In genomic region chr13:107438251-107438650, GRCh38 we compare ENCODE assay signal across 34 cellular contexts.
"Had no signal": no experiment of that assay in that cellular context is flagged by ENCODE, and none has a peak within 500 bp of the region (broad histone marks: within the 10 kb centered on the region; RNA-seq: fewer than 3 reads in every experiment).

No MANE protein-coding gene starts in this region.

- H3K27ac Mint-ChIP-seq: activated B cell treated with CpG ODN at 0.5 μM for 24 hours; activated CD8-positive, alpha-beta T cell treated with anti-CD3 and anti-CD28 coated beads for 36 hours; activated naive CD8-positive, alpha-beta T cell; activated T-helper 17 cell treated with anti-CD3 and anti-CD28 coated beads, Interleukin-2, amount 50 U/mL, for 72 hours; brain; T-helper 17 cell; T-helper 2 cell treated with Interferon-gamma antibody and Interleukin-4, amounts not matched to agents 5 μg/mL and 100 μg/mL, for 36 hours had no signal

- H3K9me3 ChIP-seq: adrenal gland, ascending aorta, breast epithelium, esophagus squamous epithelium, gastroesophageal sphincter, heart right ventricle had no signal

- H3K27me3 ChIP-seq: adrenal gland, ascending aorta, breast epithelium, cardiac muscle cell, esophagus squamous epithelium, gastroesophageal sphincter, heart right ventricle, hepatocyte had no signal

- H3K4me1 ChIP-seq: adrenal gland, breast epithelium, esophagus squamous epithelium, gastroesophageal sphincter, heart right ventricle had no signal

- DNase-seq: activated B cell treated with CpG ODN at 0.5 μM for 24 hours; activated CD4-positive, alpha-beta T cell treated with anti-CD3 and anti-CD28 coated beads for 48 hours; activated CD4-positive, alpha-beta T cell treated with anti-CD3 and anti-CD28 coated beads, Interleukin-2, amount 50 U/mL, for 1 hour; activated CD4-positive, alpha-beta T cell treated with anti-CD3 and anti-CD28 coated beads, Interleukin-2, amount 50 U/mL, for 48 hours; activated CD8-positive, alpha-beta memory T cell treated with anti-CD3 and anti-CD28 coated beads for 24 hours; activated CD8-positive, alpha-beta T cell treated with anti-CD3 and anti-CD28 coated beads for 36 hours; activated effector memory CD4-positive, alpha-beta T cell treated with Interleukin-2 at 50 U/mL for 16 hours; activated gamma-delta T cell treated with Interleukin-2 at 50 U/mL for 16 hours; activated naive CD4-positive, alpha-beta T cell treated with anti-CD3 and anti-CD28 coated beads, Interleukin-2, amount 50 U/mL, for 16 hours; activated naive CD4-positive, alpha-beta T cell treated with Interleukin-2 at 50 U/mL for 16 hours; activated T-cell treated with anti-CD3 and anti-CD28 coated beads, Interleukin-2, amount 50 U/mL, for 4 hours; adrenal gland; central memory CD4-positive, alpha-beta T cell; cerebellar nuclear complex; cortex of kidney; dermis blood vessel endothelial cell; effector CD4-positive, alpha-beta T cell; esophagus squamous epithelium; foreskin melanocyte; heart right ventricle; T-helper 1 cell; T-helper 17 cell; T1000; WERI-Rb-1 had no signal

- H3K36me3 ChIP-seq: adrenal gland, ascending aorta, breast epithelium, cardiac muscle cell, esophagus squamous epithelium, gastroesophageal sphincter, heart right ventricle, WERI-Rb-1 had no signal

- H3K4me3 Mint-ChIP-seq: activated B cell treated with CpG ODN at 0.5 μM for 24 hours; activated CD8-positive, alpha-beta T cell treated with anti-CD3 and anti-CD28 coated beads for 36 hours; activated naive CD8-positive, alpha-beta T cell; activated T-cell treated with anti-CD3 and anti-CD28 coated beads, Interleukin-2, amount 50 U/mL, for 4 hours; activated T-helper 17 cell treated with anti-CD3 and anti-CD28 coated beads, Interleukin-2, amount 50 U/mL, for 72 hours; brain; T-helper 17 cell; T-helper 2 cell treated with Interferon-gamma antibody and Interleukin-4, amounts not matched to agents 5 μg/mL and 100 μg/mL, for 36 hours had no signal

- H3K36me3 Mint-ChIP-seq: activated naive CD8-positive, alpha-beta T cell; brain had no signal

- H3K4me3 ChIP-seq: adrenal gland, ascending aorta, breast epithelium, cardiac muscle cell, esophagus squamous epithelium, gastroesophageal sphincter, heart right ventricle, hepatocyte had no signal

- H3K9me3 Mint-ChIP-seq: activated T-cell treated with anti-CD3 and anti-CD28 coated beads, Interleukin-2, amount 50 U/mL, for 4 hours; brain had no signal

- H3K27me3 Mint-ChIP-seq: activated B cell treated with CpG ODN at 0.5 μM for 24 hours; activated CD8-positive, alpha-beta T cell treated with anti-CD3 and anti-CD28 coated beads for 36 hours; activated naive CD8-positive, alpha-beta T cell; activated T-helper 17 cell treated with anti-CD3 and anti-CD28 coated beads, Interleukin-2, amount 50 U/mL, for 72 hours; T-helper 17 cell had no signal

- H3K27ac ChIP-seq: adrenal gland, ascending aorta, breast epithelium, cardiac muscle cell, epithelial cell of prostate, esophagus squamous epithelium, gastroesophageal sphincter, heart right ventricle, hepatocyte, WERI-Rb-1 had no signal

- H3K4me1 Mint-ChIP-seq: activated B cell treated with CpG ODN at 0.5 μM for 24 hours; activated T-helper 17 cell treated with anti-CD3 and anti-CD28 coated beads, Interleukin-2, amount 50 U/mL, for 72 hours; brain; T-helper 17 cell had no signal
